15 cellular contexts compared by ENCODE assay signal in genomic region chr5:163757344-163757743, GRCh38.
"Had no signal": no experiment of that assay in that cellular context is flagged by ENCODE, and none has a peak within 500 bp of the region (broad histone marks: within the 10 kb centered on the region; RNA-seq: fewer than 3 reads in every experiment).

No MANE protein-coding gene starts in this region.

- H3K4me3 Mint-ChIP-seq: activated B cell treated with CpG ODN at 0.5 μM for 24 hours had no signal

- H3K9me3 Mint-ChIP-seq: activated B cell treated with CpG ODN at 0.5 μM for 24 hours had no signal

- DNase-seq: activated B cell treated with CpG ODN at 0.5 μM for 24 hours; activated CD4-positive, alpha-beta T cell treated with anti-CD3 and anti-CD28 coated beads for 48 hours; activated CD8-positive, alpha-beta memory T cell treated with anti-CD3 and anti-CD28 coated beads, Interleukin-2, amount 50 U/mL, for 48 hours; activated naive CD4-positive, alpha-beta T cell; caudate nucleus; effector memory CD4-positive, alpha-beta T cell; kidney; left ventricle myocardium inferior; mesendoderm; ovary; spleen had no signal

- H3K27me3 Mint-ChIP-seq: activated B cell treated with CpG ODN at 0.5 μM for 24 hours had no signal

- H3K27me3 ChIP-seq: ovary, SJSA1, spleen had no signal

- H3K27ac ChIP-seq: coronary artery, epithelial cell of prostate, left ventricle myocardium inferior, ovary, SJSA1, spleen had no signal

- H3K4me3 ChIP-seq: coronary artery, left ventricle myocardium inferior, ovary, SJSA1, spleen had no signal

- H3K9me3 ChIP-seq: ovary, SJSA1, spleen had no signal

- ATAC-seq: sciatic nerve had no signal

- H3K36me3 ChIP-seq: left ventricle myocardium inferior, ovary, SJSA1, spleen had no signal

- H3K27ac Mint-ChIP-seq: activated B cell treated with CpG ODN at 0.5 μM for 24 hours had no signal

- H3K4me1 ChIP-seq: left ventricle myocardium inferior, SJSA1 had no signal
